In the genomic region with DNA sequence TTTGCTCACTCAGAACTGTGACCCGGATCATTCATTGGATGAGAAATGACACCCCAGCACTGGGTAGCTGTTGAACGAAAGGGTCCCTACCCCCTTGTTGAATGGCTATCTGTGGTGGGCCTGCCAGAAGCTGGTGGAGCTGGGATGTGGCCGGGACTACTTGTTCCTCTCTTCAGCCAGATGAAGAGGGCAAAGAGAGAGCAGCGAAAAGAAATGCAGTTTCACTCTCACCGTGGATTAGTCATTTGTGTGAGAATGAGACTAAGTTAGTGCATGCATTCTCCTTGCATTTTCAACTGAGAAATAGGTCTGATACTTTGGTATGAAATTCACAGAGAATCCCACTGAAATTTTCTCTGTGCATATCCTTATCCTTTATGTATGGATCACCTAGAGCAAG, we compare ENCODE assay signal across 25 cellular contexts.
DNase-seq lines count a peak whose midpoint lies in the region; ATAC-seq, FAIRE-seq and TF ChIP-seq lines count a peak whose summit lies in the region.
"Had no signal": no experiment of that assay in that cellular context is flagged by ENCODE, and none has a peak within 500 bp of the region (broad histone marks: within the 10 kb centered on the region; RNA-seq: fewer than 3 reads in every experiment).

No MANE protein-coding gene starts in this region.

- CTCF ChIA-PET in mammary epithelial cell (lab: Charles Lee; ENCODE audit: low non-redundant PET), result no interaction called here

- in situ Hi-C loops in mammary epithelial cell (cut with MboI; ENCODE audit: low sequenced_read_pairs in 2 of 2), result no loop called here

- H3K36me3 ChIP-seq in mammary epithelial cell (ENCODE audit: insufficient read depth, low read length), result no peaks in the 10 kb centered on the region
- H3K36me3 ChIP-seq in breast epithelium, result no peaks in the 10 kb centered on the region
- no peaks in the 10 kb centered on the region for H3K36me3 ChIP-seq in testis (ENCODE audit: low read depth, missing control alignments)
- H3K36me3 ChIP-seq: gastrocnemius medialis, SJCRH30, tibial nerve had no signal

- FAIRE-seq in H54 (lab: Jason Lieb, UNC), result peak; percentile 86
- FAIRE-seq: kidney had no signal

- DNase-seq in mammary epithelial cell (peak; percentile 45), breast epithelium (ENCODE audit: low spot score in 2 of 2) (no peak), H54 (ENCODE audit: insufficient read length, low spot score) (no peak), sciatic nerve (ENCODE audit: low spot score) (no peak), testis (no peak), RKO (ENCODE audit: low spot score) (no peak)
- DNase-seq: activated CD4-positive, alpha-beta memory T cell treated with anti-CD3 and anti-CD28 coated beads for 36 hours; activated naive CD4-positive, alpha-beta T cell; activated T-cell treated with anti-CD3 and anti-CD28 coated beads for 4 hours; AML-193; amniotic stem cell; central memory CD4-positive, alpha-beta T cell; gastrocnemius medialis; kidney; naive thymus-derived CD4-positive, alpha-beta T cell; NCI-H2227 treated with DMSO at 0.1 percent for 48 hours; SJCRH30; stimulated activated naive CD8-positive, alpha-beta T cell treated with anti-CD3 and anti-CD28 coated beads, Interleukin-15, Interleukin-2, amounts not matched to agents 100 U/mL and 50 U/mL, for 24 hours; T-helper 2 cell had no signal

- H3K4me1 ChIP-seq in mammary epithelial cell (ENCODE audit: insufficient read depth, low read length), result peaks cover 18% of the 10 kb centered on the region
- no peaks in the 10 kb centered on the region for H3K4me1 ChIP-seq in breast epithelium
- H3K4me1 ChIP-seq in testis, result no peaks in the 10 kb centered on the region
- H3K4me1 ChIP-seq: gastrocnemius medialis, parathyroid adenoma, SJCRH30, tibial nerve had no signal

- no peak overlapping the region for H3K9ac ChIP-seq in mammary epithelial cell (ENCODE audit: insufficient read depth, low read length)
- H3K9ac ChIP-seq: parathyroid adenoma had no signal

- BruUV-seq in mammary epithelial cell (replicated peaks; lab: Mats Ljungman, UMichigan), result no TSS peak

- TF ChIP-seq POLR2A in breast epithelium (IDR thresholded peaks at IDR 0.05) (no peak), H54 (IDR thresholded peaks at IDR 0.05; ENCODE audit: low read depth, low read length) (no peak), testis (IDR thresholded peaks at IDR 0.05) (no peak)

- no peaks in the 10 kb centered on the region for H3K9me3 ChIP-seq in mammary epithelial cell (replicated peaks; ENCODE audit: insufficient read depth, low read length)
- H3K9me3 ChIP-seq in breast epithelium, result no peaks in the 10 kb centered on the region
- H3K9me3 ChIP-seq in testis, result no peaks in the 10 kb centered on the region
- H3K9me3 ChIP-seq: gastrocnemius medialis, SJCRH30 had no signal

- 98% methylated on average over 5 of the region's 5 CpGs for WGBS in mammary epithelial cell (ENCODE audit: low coverage, missing lambda C conversion rate)
- 86 to 87% methylated on average over 5 of the region's 5 CpGs for WGBS in testis, 2 donors

- no peak overlapping the region for H3K4me2 ChIP-seq in mammary epithelial cell (ENCODE audit: insufficient read depth, low read depth, low read length)

- no peak for TF ChIP-seq CTCF in mammary epithelial cell (conservative IDR thresholded peaks at IDR 0.05 in 1 of 2, IDR thresholded peaks at IDR 0.05 in 1 of 2; ENCODE audit: extremely low read depth in 1 of 2, insufficient read depth in 1 of 2, low read depth in 1 of 2, low read length in 2 of 2)
- no peak for TF ChIP-seq CTCF in breast epithelium (IDR thresholded peaks at IDR 0.05)
- TF ChIP-seq CTCF in testis (IDR thresholded peaks at IDR 0.05), result no peak

- no peaks in the 10 kb centered on the region for H3K79me2 ChIP-seq in mammary epithelial cell (ENCODE audit: insufficient read depth, low read length)
- H3K79me2 ChIP-seq: parathyroid adenoma had no signal

- ATAC-seq in HG03558 (IDR thresholded peaks at IDR 0.05; ENCODE audit: extremely low read depth, unreplicated experiment), result peak; percentile 81
- no peak for ATAC-seq in sciatic nerve
- ATAC-seq in GM19397 (IDR thresholded peaks at IDR 0.05; ENCODE audit: unreplicated experiment), result no peak
- ATAC-seq: gastrocnemius medialis; naive thymus-derived CD4-positive, alpha-beta T cell; stimulated activated naive CD8-positive, alpha-beta T cell treated with anti-CD3 and anti-CD28 coated beads, Interleukin-15, Interleukin-2, amounts not matched to agents 100 U/mL and 50 U/mL, for 24 hours; WTC11 had no signal

- dilution Hi-C loops in mammary epithelial cell (cut with HindIII; ENCODE audit: low sequenced_read_pairs), result no loop called here

- intact Hi-C loops in mammary epithelial cell (cut with micrococcal nuclease), result no loop called here
- intact Hi-C loops in breast epithelium (cut with DNase I; ENCODE audit: low total_unique reads), result no loop called here
- intact Hi-C loops in sciatic nerve (cut with DNase I), result no loop called here
- intact Hi-C loops in testis (cut with DNase I; ENCODE audit: low total_unique reads), result no loop called here

- H4K20me1 ChIP-seq in mammary epithelial cell (ENCODE audit: insufficient read depth, low read length), result no peaks in the 10 kb centered on the region

- H3K4me3 ChIP-seq in mammary epithelial cell (replicated peaks in 1 of 3; ENCODE audit: insufficient read depth in 1 of 3, low read depth in 2 of 3, low read length in 3 of 3) (no peak overlapping the region), breast epithelium (no peak overlapping the region), testis (no peak overlapping the region)
- H3K4me3 ChIP-seq: gastrocnemius medialis, SJCRH30, tibial nerve had no signal

- no peak overlapping the region for H2AFZ ChIP-seq in mammary epithelial cell (ENCODE audit: low read depth, low read length)
- H2AFZ ChIP-seq: parathyroid adenoma had no signal

- no peaks in the 10 kb centered on the region for H3K27me3 ChIP-seq in mammary epithelial cell (ENCODE audit: insufficient read depth, low read length)
- no peaks in the 10 kb centered on the region for H3K27me3 ChIP-seq in breast epithelium
- H3K27me3 ChIP-seq in testis, result no peaks in the 10 kb centered on the region
- H3K27me3 ChIP-seq: gastrocnemius medialis, SJCRH30, tibial nerve had no signal

- H3K27ac ChIP-seq in mammary epithelial cell (ENCODE audit: insufficient read depth, low read depth, low read length), result no peak overlapping the region
- H3K27ac ChIP-seq in breast epithelium, result no peak overlapping the region
- H3K27ac ChIP-seq in testis, result no peak overlapping the region
- H3K27ac ChIP-seq: 22Rv1, gastrocnemius medialis, parathyroid adenoma, SJCRH30, tibial nerve had no signal
